In the genomic region with DNA sequence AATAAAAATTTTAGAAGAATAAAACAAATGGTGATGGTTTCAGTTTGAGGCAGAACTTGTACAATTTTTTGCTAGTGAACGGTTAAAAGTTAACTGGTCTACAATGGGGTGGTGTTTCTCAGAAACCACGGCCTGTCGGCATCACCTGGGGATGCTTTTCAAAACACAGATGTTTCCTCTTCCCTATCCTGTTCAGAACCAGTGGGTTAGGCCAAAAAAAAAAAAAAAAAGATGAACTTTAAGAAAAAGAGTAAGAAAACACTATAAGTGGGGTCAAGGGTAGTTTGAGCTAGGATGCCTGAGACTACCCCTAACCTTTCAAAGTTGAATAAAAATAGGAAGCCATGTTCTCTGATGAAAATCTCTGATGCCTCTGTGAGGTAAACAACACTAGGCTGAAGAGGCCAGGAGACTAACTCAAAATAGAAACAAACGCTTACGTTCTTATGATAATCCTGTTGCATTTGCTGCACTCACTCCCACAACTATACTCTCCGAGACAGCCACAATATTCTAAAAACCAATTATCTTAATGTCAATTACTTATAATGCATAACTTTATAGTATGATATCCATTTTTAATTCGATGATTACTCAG, we compare ENCODE assay signal across 13 cellular contexts. TPM values are rescaled to one million over a fixed set of nuclear protein-coding genes. Genes with fewer than 3 reads are reported as not detected.
A peak's percentile ranks its signal among the peaks of the same experiment; 100 is the strongest.
DNase-seq lines count a peak whose midpoint lies in the region; ATAC-seq and TF ChIP-seq lines count a peak whose summit lies in the region.
"Had no signal": no experiment of that assay in that cellular context is flagged by ENCODE, and none has a peak within 500 bp of the region (broad histone marks: within the 10 kb centered on the region; RNA-seq: fewer than 3 reads in every experiment).

No MANE protein-coding gene starts in this region.

- peak overlapping the region; percentile 73 for H3K4me3 Mint-ChIP-seq in activated CD4-positive, alpha-beta T cell treated with anti-CD3 and anti-CD28 coated beads, Interleukin-2, amount 10 ng/mL, durations not matched to agents 24 days and 14 days
- peak overlapping the region; percentile 75 to 93 (median 84) for H3K4me3 Mint-ChIP-seq in IgD-negative memory B cell
- H3K4me3 Mint-ChIP-seq: dendritic cell treated with granulocyte-macrophage colony-stimulating factor and Interleukin-4, amounts not matched to agents 40 ng/mL and 50 ng/mL, for 4 days had no signal

- ATAC-seq in activated naive CD4-positive, alpha-beta T cell treated with anti-CD3 and anti-CD28 coated beads, Interleukin-2, amount 50 U/mL, for 72 hours: no peak
- peak in 1 of 2 donors; percentile 47 for ATAC-seq in gastrocnemius medialis

- H3K9me3 ChIP-seq in gastrocnemius medialis: no peaks in the 10 kb centered on the region
- H3K9me3 ChIP-seq in WERI-Rb-1 (ENCODE audit: severe bottlenecking): no peaks in the 10 kb centered on the region

- peak; percentile 79 for DNase-seq in activated CD4-positive, alpha-beta T cell treated with anti-CD3 and anti-CD28 coated beads, Interleukin-2, amount 10 ng/mL, durations not matched to agents 24 days and 14 days
- DNase-seq in activated CD4-positive, alpha-beta T cell treated with anti-CD3 and anti-CD28 coated beads, Interleukin-2, amount 50 U/mL, for 1 hour: no peak
- DNase-seq in activated naive CD4-positive, alpha-beta T cell treated with anti-CD3 and anti-CD28 coated beads, Interleukin-2, amount 50 U/mL, for 72 hours (ENCODE audit: low spot score in 2 of 2): no peak
- DNase-seq in gastrocnemius medialis (no peak), HuH-7 (ENCODE audit: low spot score) (no peak), WERI-Rb-1 (no peak)
- DNase-seq in activated CD4-positive, CD25-positive, alpha-beta regulatory T cell (lab: John Stamatoyannopoulos, UW): no peak
- DNase-seq: 8988T, EL, hypothalamus, NCI-H2171 had no signal

- intact Hi-C loops in activated CD4-positive, alpha-beta T cell treated with anti-CD3 and anti-CD28 coated beads, Interleukin-2, amount 10 ng/mL, durations not matched to agents 24 days and 14 days (cut with micrococcal nuclease): no loop called here
- intact Hi-C loops in gastrocnemius medialis (cut with DNase I; ENCODE audit: low total_unique reads): loop anchor here (2.0 to 5.0 kb wide), 3 partner anchors 35 to 690 kb away; partner anchors contain the start of genes PAN3 and RPL21

- TF ChIP-seq CTCF in gastrocnemius medialis (IDR thresholded peaks at IDR 0.05 in 4 of 5, conservative IDR thresholded peaks at IDR 0.05 in 1 of 5) (no peak), WERI-Rb-1 (IDR thresholded peaks at IDR 0.05; ENCODE audit: low read depth, low read length) (no peak)

- H3K4me3 ChIP-seq in gastrocnemius medialis: peak overlapping the region in 3 of 4 donors; percentile 2 to 21 (median 5)
- H3K4me3 ChIP-seq in WERI-Rb-1 (ENCODE audit: low read depth, low read length): no peak overlapping the region

- peaks cover 48% of the 10 kb centered on the region for H3K4me1 Mint-ChIP-seq in activated CD4-positive, alpha-beta T cell treated with anti-CD3 and anti-CD28 coated beads, Interleukin-2, amount 10 ng/mL, durations not matched to agents 24 days and 14 days
- peaks cover 51 to 55% (median 53%) of the 10 kb centered on the region in 3 donors for H3K4me1 Mint-ChIP-seq in IgD-negative memory B cell

- peak overlapping the region; percentile 83 for H3K27ac Mint-ChIP-seq in activated CD4-positive, alpha-beta T cell treated with anti-CD3 and anti-CD28 coated beads, Interleukin-2, amount 10 ng/mL, durations not matched to agents 24 days and 14 days
- peak overlapping the region; percentile 94 to 98 (median 95) for H3K27ac Mint-ChIP-seq in IgD-negative memory B cell
- H3K27ac Mint-ChIP-seq in activated naive CD4-positive, alpha-beta T cell treated with anti-CD3 and anti-CD28 coated beads, Interleukin-2, amount 50 U/mL, for 72 hours: peak overlapping the region; percentile 69 to 70
- H3K27ac Mint-ChIP-seq: dendritic cell treated with granulocyte-macrophage colony-stimulating factor and Interleukin-4, amounts not matched to agents 40 ng/mL and 50 ng/mL, for 4 days had no signal

- H3K4me1 ChIP-seq in gastrocnemius medialis: peaks cover 33 to 47% of the 10 kb centered on the region in 2 donors

- in situ Hi-C loops in gastrocnemius medialis (cut with MboI; ENCODE audit: low sequenced_read_pairs in 4 of 4): loop anchor here in 3 of 4 donors (10.0 to 25.0 kb wide), 4 partner anchors 165 to 690 kb away; partner anchors contain the start of genes RASL11A (in 2 of the 3), RPL21 (in 2 of the 3), LNX2 (in 1 of the 3) and PAN3 (in 1 of the 3)

- no peaks in the 10 kb centered on the region for H3K9me3 Mint-ChIP-seq in activated CD4-positive, alpha-beta T cell treated with anti-CD3 and anti-CD28 coated beads, Interleukin-2, amount 10 ng/mL, durations not matched to agents 24 days and 14 days
- no peaks in the 10 kb centered on the region for H3K9me3 Mint-ChIP-seq in IgD-negative memory B cell
- H3K9me3 Mint-ChIP-seq in activated naive CD4-positive, alpha-beta T cell treated with anti-CD3 and anti-CD28 coated beads, Interleukin-2, amount 50 U/mL, for 72 hours: no peaks in the 10 kb centered on the region
- H3K9me3 Mint-ChIP-seq: dendritic cell treated with granulocyte-macrophage colony-stimulating factor and Interleukin-4, amounts not matched to agents 40 ng/mL and 50 ng/mL, for 4 days had no signal

- H3K27ac ChIP-seq in gastrocnemius medialis: peak overlapping the region; percentile 88 to 97 (median 93)
- H3K27ac ChIP-seq in WERI-Rb-1: no peak overlapping the region

- no peaks in the 10 kb centered on the region for H3K36me3 ChIP-seq in gastrocnemius medialis
- peaks cover 2% of the 10 kb centered on the region; the same call in 1 of the 2 replicates for H3K36me3 ChIP-seq in WERI-Rb-1

- no peaks in the 10 kb centered on the region for H3K27me3 Mint-ChIP-seq in activated CD4-positive, alpha-beta T cell treated with anti-CD3 and anti-CD28 coated beads, Interleukin-2, amount 10 ng/mL, durations not matched to agents 24 days and 14 days
- no peaks in the 10 kb centered on the region for H3K27me3 Mint-ChIP-seq in IgD-negative memory B cell

- TF ChIP-seq POLR2A in gastrocnemius medialis (IDR thresholded peaks at IDR 0.05): peak; percentile 20 to 46

- H3K27me3 ChIP-seq in gastrocnemius medialis (no peaks in the 10 kb centered on the region), WERI-Rb-1 (ENCODE audit: insufficient read depth, low read depth, severe bottlenecking) (no peaks in the 10 kb centered on the region)

- peaks cover 23% of the 10 kb centered on the region for H3K36me3 Mint-ChIP-seq in activated CD4-positive, alpha-beta T cell treated with anti-CD3 and anti-CD28 coated beads, Interleukin-2, amount 10 ng/mL, durations not matched to agents 24 days and 14 days (ENCODE audit: low read depth)
- peaks cover 17% of the 10 kb centered on the region for H3K36me3 Mint-ChIP-seq in IgD-negative memory B cell
- peaks cover 13 to 21% of the 10 kb centered on the region in 2 donors for H3K36me3 Mint-ChIP-seq in activated naive CD4-positive, alpha-beta T cell treated with anti-CD3 and anti-CD28 coated beads, Interleukin-2, amount 50 U/mL, for 72 hours

RNA-seq across cellular contexts. Expression of gene MTIF3, which starts 3.3 kb away (rescaled TPM):
- total RNA-seq in activated CD4-positive, alpha-beta T cell treated with anti-CD3 and anti-CD28 coated beads, Interleukin-2, amount 10 ng/mL, durations not matched to agents 24 days and 14 days: 28.8 and 30.4 TPM in 2 replicates
- polyA plus RNA-seq in IgD-negative memory B cell: 110 TPM
- 10 to 100 TPM; 34.7 to 49.7 TPM for total RNA-seq in activated naive CD4-positive, alpha-beta T cell treated with anti-CD3 and anti-CD28 coated beads, Interleukin-2, amount 50 U/mL, for 72 hours
- 100 to 1,000 TPM in 2 of 4 donors, 10 to 100 TPM in 2; 73.9 to 113 (median 89.1) TPM for total RNA-seq in gastrocnemius medialis

RNA-seq across cellular contexts. Expression of gene GTF3A, which starts 22.7 kb away (rescaled TPM):
- total RNA-seq in activated CD4-positive, alpha-beta T cell treated with anti-CD3 and anti-CD28 coated beads, Interleukin-2, amount 10 ng/mL, durations not matched to agents 24 days and 14 days: 279 and 284 TPM in 2 replicates
- 484 TPM for polyA plus RNA-seq in IgD-negative memory B cell
- total RNA-seq in activated naive CD4-positive, alpha-beta T cell treated with anti-CD3 and anti-CD28 coated beads, Interleukin-2, amount 50 U/mL, for 72 hours: 100 to 1,000 TPM; 133 to 190 TPM
- 100 to 1,000 TPM; 179 to 304 (median 242) TPM for total RNA-seq in gastrocnemius medialis
